ENCODE assay signal across 25 cellular contexts in the genomic region with DNA sequence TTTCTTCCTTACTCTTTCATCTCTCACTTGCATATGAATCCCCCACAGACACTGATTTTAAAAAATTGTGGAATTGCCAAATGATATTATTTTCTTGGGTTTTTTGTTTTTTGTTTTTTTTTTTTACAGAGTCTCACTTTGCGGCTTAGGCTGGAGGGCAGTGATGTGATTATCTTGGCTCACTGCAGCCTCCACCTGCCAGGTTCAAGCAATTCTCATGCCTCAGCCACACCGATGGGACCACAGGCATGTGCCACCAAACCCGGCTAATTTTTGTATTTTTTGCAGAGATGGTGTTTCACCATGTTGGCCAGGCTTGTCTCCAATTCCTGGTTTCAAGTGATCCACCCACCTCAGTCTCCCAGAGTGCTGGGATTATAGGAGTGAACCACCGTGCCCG.
DNase-seq lines count a peak whose midpoint lies in the region; ATAC-seq, FAIRE-seq and TF ChIP-seq lines count a peak whose summit lies in the region.
"Had no signal": no experiment of that assay in that cellular context is flagged by ENCODE, and none has a peak within 500 bp of the region (broad histone marks: within the 10 kb centered on the region; RNA-seq: fewer than 3 reads in every experiment).

No MANE protein-coding gene starts in this region.

- H3K27me3 Mint-ChIP-seq in mesothelial cell of epicardium (ENCODE audit: low read depth), result no peaks in the 10 kb centered on the region
- H3K27me3 Mint-ChIP-seq in stimulated activated memory B cell treated with anti-CD40 and anti-IgM and Interleukin-4, amounts not matched to agents 10 μg/mL and 1 μg/mL and 100 μg/mL, for 72 hours, result no peaks in the 10 kb centered on the region
- H3K27me3 Mint-ChIP-seq: CD4-positive, alpha-beta memory T cell; CD4-positive, CD25-positive, alpha-beta regulatory T cell; CD8-positive, alpha-beta memory T cell had no signal

- no peak overlapping the region for H3K4me3 Mint-ChIP-seq in mesothelial cell of epicardium
- H3K4me3 Mint-ChIP-seq in stimulated activated memory B cell treated with anti-CD40 and anti-IgM and Interleukin-4, amounts not matched to agents 10 μg/mL and 1 μg/mL and 100 μg/mL, for 72 hours, result no peak overlapping the region
- H3K4me3 Mint-ChIP-seq: CD14-positive monocyte; CD4-positive, alpha-beta memory T cell; CD4-positive, CD25-positive, alpha-beta regulatory T cell; CD8-positive, alpha-beta memory T cell had no signal

- peaks cover 50% of the 10 kb centered on the region for H3K36me3 Mint-ChIP-seq in mesothelial cell of epicardium
- H3K36me3 Mint-ChIP-seq in stimulated activated memory B cell treated with anti-CD40 and anti-IgM and Interleukin-4, amounts not matched to agents 10 μg/mL and 1 μg/mL and 100 μg/mL, for 72 hours, result peaks cover 6% of the 10 kb centered on the region
- H3K36me3 Mint-ChIP-seq: CD4-positive, alpha-beta memory T cell; CD4-positive, CD25-positive, alpha-beta regulatory T cell; CD8-positive, alpha-beta memory T cell had no signal

- DNase-seq in astrocyte of the hippocampus (ENCODE audit: low read depth, low spot score) (peak; percentile 66), mesothelial cell of epicardium (ENCODE audit: low spot score in 2 of 2, unreplicated experiment in 2 of 2) (no peak), NCI-H1436 (lab: John Stamatoyannopoulos, UW) (no peak), frontal cortex (ENCODE audit: low spot score in 2 of 2) (no peak)
- DNase-seq: 8988T; ACHN; BE2C; C1 segment of cervical spinal cord; CD4-positive, alpha-beta memory T cell; CD4-positive, CD25-positive, alpha-beta regulatory T cell; CD8-positive, alpha-beta memory T cell; COR-L47; DMS 273 treated with DMSO at 0.1 percent for 48 hours; DMS153; DMS53; DMS79; DND-41; EL; GDM1 had no signal

- TF ChIP-seq CTCF in mesothelial cell of epicardium (IDR thresholded peaks at IDR 0.05; ENCODE audit: unreplicated experiment), result no peak

- peak overlapping the region; percentile 21 for H3K27ac Mint-ChIP-seq in mesothelial cell of epicardium
- no peak overlapping the region for H3K27ac Mint-ChIP-seq in stimulated activated memory B cell treated with anti-CD40 and anti-IgM and Interleukin-4, amounts not matched to agents 10 μg/mL and 1 μg/mL and 100 μg/mL, for 72 hours
- H3K27ac Mint-ChIP-seq: CD14-positive monocyte; CD4-positive, alpha-beta memory T cell; CD4-positive, CD25-positive, alpha-beta regulatory T cell had no signal

- ATAC-seq in stimulated activated memory B cell treated with anti-CD40 and anti-IgM and Interleukin-4, amounts not matched to agents 10 μg/mL and 1 μg/mL and 100 μg/mL, for 72 hours, result no peak
- ATAC-seq: GM12878 had no signal

- no peaks in the 10 kb centered on the region for H3K9me3 Mint-ChIP-seq in mesothelial cell of epicardium
- H3K9me3 Mint-ChIP-seq in stimulated activated memory B cell treated with anti-CD40 and anti-IgM and Interleukin-4, amounts not matched to agents 10 μg/mL and 1 μg/mL and 100 μg/mL, for 72 hours, result no peaks in the 10 kb centered on the region
- H3K9me3 Mint-ChIP-seq: CD14-positive monocyte; CD4-positive, CD25-positive, alpha-beta regulatory T cell had no signal

- H3K4me1 Mint-ChIP-seq in mesothelial cell of epicardium, result peaks cover 2% of the 10 kb centered on the region
- no peaks in the 10 kb centered on the region for H3K4me1 Mint-ChIP-seq in stimulated activated memory B cell treated with anti-CD40 and anti-IgM and Interleukin-4, amounts not matched to agents 10 μg/mL and 1 μg/mL and 100 μg/mL, for 72 hours
- H3K4me1 Mint-ChIP-seq: CD4-positive, alpha-beta memory T cell; CD4-positive, CD25-positive, alpha-beta regulatory T cell; CD8-positive, alpha-beta memory T cell had no signal

- FAIRE-seq in frontal cortex (lab: Jason Lieb, UNC), result no peak
- FAIRE-seq: A204.1, GM12878, GM12892, GM18507 had no signal
